21 cellular contexts compared by ENCODE assay signal in the genomic region with DNA sequence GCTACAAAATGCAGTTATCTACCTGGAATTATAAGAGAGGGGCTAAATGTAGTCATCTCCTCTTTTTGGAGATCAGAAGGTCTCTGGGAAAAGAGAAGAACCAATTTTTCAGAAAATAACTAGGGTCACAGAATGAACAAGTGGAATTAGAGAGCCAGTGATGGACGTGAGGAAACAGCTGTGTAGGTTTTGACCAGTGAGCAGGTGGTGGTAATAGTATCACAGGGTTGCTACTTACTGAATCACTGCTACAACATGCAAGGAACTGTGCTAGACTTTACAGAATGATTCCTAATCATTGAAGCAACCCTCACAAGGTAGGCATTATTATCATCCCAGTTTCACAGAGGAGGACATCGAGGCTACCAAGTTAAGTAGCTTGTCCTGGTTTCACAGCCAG. TPM values are rescaled to one million over a fixed set of nuclear protein-coding genes. Genes with fewer than 3 reads are reported as not detected.
A peak's percentile ranks its signal among the peaks of the same experiment; 100 is the strongest.
DNase-seq lines count a peak whose midpoint lies in the region; ATAC-seq and TF ChIP-seq lines count a peak whose summit lies in the region.
"Had no signal": no experiment of that assay in that cellular context is flagged by ENCODE, and none has a peak within 500 bp of the region (broad histone marks: within the 10 kb centered on the region; RNA-seq: fewer than 3 reads in every experiment).

No MANE protein-coding gene starts in this region.

- peak; percentile 17 for DNase-seq in cardiac septum (ENCODE audit: low spot score)
- DNase-seq in heart right ventricle, result no peak
- peak in 1 of 2 experiments; percentile 72 for DNase-seq in SJCRH30
- DNase-seq in mesenchymal stem cell, result no peak
- DNase-seq in type B pancreatic cell (ENCODE audit: extremely low spot score, unreplicated experiment), result no peak
- DNase-seq in NCI-H748 treated with DMSO at 0.1 percent for 48 hours (lab: John Stamatoyannopoulos, UW), result no peak
- no peak for DNase-seq in head of caudate nucleus
- DNase-seq in mesenteric fat pad (ENCODE audit: low spot score), result no peak
- DNase-seq: 8988T; COR-L47; DMS153; HFFc6; MV-4-11; NCI-H1417; NCI-H1930; NCI-H446; NK-92 treated with Interleukin-12 subunit alpha and Interleukin-12 subunit beta, amount 100 ng/mL, for 24 hours; RPMI8226; SIG-M5 had no signal

- no peak overlapping the region for H3K14ac ChIP-seq in mesenchymal stem cell (ENCODE audit: low read length in 2 of 2)

- no peaks in the 10 kb centered on the region for H3K27me3 Mint-ChIP-seq in type B pancreatic cell

- peaks cover 24% of the 10 kb centered on the region for H3K4me1 Mint-ChIP-seq in type B pancreatic cell (ENCODE audit: unreplicated experiment)

- no peak overlapping the region for H3K23ac ChIP-seq in mesenchymal stem cell (ENCODE audit: low read length in 2 of 2)

- intact Hi-C loops in cardiac septum (cut with DNase I) (loop anchor here (5.0 to 10.0 kb wide), 4 partner anchors 38 to 927 kb away; partner anchors contain the start of genes LTB, MRPS18B, NELFE and PPP1R10), heart right ventricle (cut with DNase I) (loop anchor here in 8 of 10 donors (5.0 to 10.0 kb wide), 10 partner anchors 38 to 410 kb away; partner anchors contain the start of genes LTB (in 4 of the 8), MICB (in 3 of the 8), NELFE (in 3 of the 8) and SKIC2 (in 3 of the 8)), head of caudate nucleus (cut with DNase I) (loop anchor here (5.0 kb wide), 2 partner anchors 52 to 78 kb away; partner anchors contain the start of gene PRRC2A)

- H2AK5ac ChIP-seq in mesenchymal stem cell (ENCODE audit: low read length, severe bottlenecking), result no peak overlapping the region

- H2BK120ac ChIP-seq in mesenchymal stem cell (ENCODE audit: low read depth, low read length), result no peak overlapping the region

- WGBS in heart right ventricle, 2 donors, result 83 to 85% methylated on average over 2 of the region's 2 CpGs
- WGBS in mesenchymal stem cell, result 76% methylated on average over 2 of the region's 2 CpGs

- H3K9me3 Mint-ChIP-seq in type B pancreatic cell, result no peaks in the 10 kb centered on the region
- H3K9me3 Mint-ChIP-seq: HFFc6 had no signal

- H3K79me1 ChIP-seq in mesenchymal stem cell (replicated peaks; ENCODE audit: low read length, poor library complexity, severe bottlenecking), result peaks cover 27% of the 10 kb centered on the region

- no peak overlapping the region for H3K4me3 ChIP-seq in heart right ventricle
- no peak overlapping the region for H3K4me3 ChIP-seq in SJCRH30
- H3K4me3 ChIP-seq in mesenchymal stem cell (ENCODE audit: insufficient read depth in 1 of 2, low read depth in 1 of 2, low read length in 2 of 2), result no peak overlapping the region

- no peak for TF ChIP-seq CTCF in heart right ventricle (IDR thresholded peaks at IDR 0.05)
- no peak for TF ChIP-seq CTCF in type B pancreatic cell (conservative IDR thresholded peaks at IDR 0.05)

- H3K9me3 ChIP-seq in heart right ventricle (no peaks in the 10 kb centered on the region), SJCRH30 (replicated peaks) (no peaks in the 10 kb centered on the region), mesenchymal stem cell (ENCODE audit: control insufficient read depth, low read length) (no peaks in the 10 kb centered on the region)

- H3K4ac ChIP-seq in mesenchymal stem cell (ENCODE audit: low read depth in 1 of 2, low read length in 2 of 2), result no peak overlapping the region

- H3K4me3 Mint-ChIP-seq in type B pancreatic cell, result peak overlapping the region; percentile 51

- H3K36me3 ChIP-seq in heart right ventricle (peaks cover 0 to 19% (median 14%) of the 10 kb centered on the region in 9 donors), SJCRH30 (peaks cover 16% of the 10 kb centered on the region), mesenchymal stem cell (ENCODE audit: control insufficient read depth in 1 of 2, insufficient read depth in 2 of 2, low read depth in 1 of 2, low read length in 2 of 2) (peaks cover 9 to 26% of the 10 kb centered on the region in 2 experiments)

- no peak overlapping the region for H3K27ac ChIP-seq in heart right ventricle
- peak overlapping the region; percentile 16 for H3K27ac ChIP-seq in SJCRH30
- no peak overlapping the region for H3K27ac ChIP-seq in mesenchymal stem cell (ENCODE audit: low read length, poor library complexity, severe bottlenecking)

- peaks cover 19 to 56% (median 37%) of the 10 kb centered on the region in 9 donors for H3K4me1 ChIP-seq in heart right ventricle
- peaks cover 21% of the 10 kb centered on the region for H3K4me1 ChIP-seq in SJCRH30
- peaks cover 24% of the 10 kb centered on the region for H3K4me1 ChIP-seq in mesenchymal stem cell (ENCODE audit: control insufficient read depth, insufficient read depth, low read depth, low read length)

- H3K36me3 Mint-ChIP-seq in type B pancreatic cell, result peaks cover 20% of the 10 kb centered on the region

- no peak overlapping the region for H2BK5ac ChIP-seq in mesenchymal stem cell (ENCODE audit: low read depth, low read length, poor library complexity, severe bottlenecking)

- no peak overlapping the region for H4K91ac ChIP-seq in mesenchymal stem cell (ENCODE audit: low read length)

- no peak overlapping the region for H2AFZ ChIP-seq in mesenchymal stem cell (ENCODE audit: low read depth, low read length)

- H3K27me3 ChIP-seq in heart right ventricle (no peaks in the 10 kb centered on the region), SJCRH30 (no peaks in the 10 kb centered on the region), mesenchymal stem cell (ENCODE audit: control insufficient read depth in 1 of 2, insufficient read depth in 1 of 2, low read length in 2 of 2) (no peaks in the 10 kb centered on the region)

- no peak for ATAC-seq in heart right ventricle

- H3K9ac ChIP-seq in mesenchymal stem cell (ENCODE audit: low read length), result peak overlapping the region; percentile 9

- H3K18ac ChIP-seq in mesenchymal stem cell (ENCODE audit: low read depth in 1 of 2, low read length in 2 of 2), result no peak overlapping the region

- no peak overlapping the region for H2BK15ac ChIP-seq in mesenchymal stem cell (ENCODE audit: low read depth, poor library complexity, severe bottlenecking)

- H3K27ac Mint-ChIP-seq in type B pancreatic cell, result no peak overlapping the region
- H3K27ac Mint-ChIP-seq: HFFc6 had no signal

- no peak overlapping the region for H4K8ac ChIP-seq in mesenchymal stem cell (ENCODE audit: low read length)

- no peak overlapping the region for H3K4me2 ChIP-seq in mesenchymal stem cell (ENCODE audit: low read length, poor library complexity, severe bottlenecking)

- no peak overlapping the region for H2BK12ac ChIP-seq in mesenchymal stem cell (ENCODE audit: low read length in 2 of 2)

RNA-seq across cellular contexts. Expression of gene ATP6V1G2, which starts 1.7 kb away (rescaled TPM):
- total RNA-seq in cardiac septum (2.6 TPM), heart right ventricle (1 to 10 TPM in 9 of 10 donors, under 1 TPM in 1; 0.97 to 2.2 (median 2.0) TPM), type B pancreatic cell (ENCODE audit: low replicate concordance) (1.6 and 5.9 TPM in 2 replicates), mesenteric fat pad (1.1 TPM)
- polyA plus RNA-seq in heart right ventricle, result 1 to 10 TPM in 1 of 2 donors, under 1 TPM in 1; 0.88 to 2.5 TPM
- total RNA-seq in SJCRH30 (2014; rRNA removed; shearing (Covaris generic)), result 0.91 and 1.4 TPM in 2 replicates
- 1.7 TPM for polyA plus RNA-seq in mesenchymal stem cell (2013, experiment 1 of 2)
- 1.5 TPM for polyA plus RNA-seq in mesenchymal stem cell (2013, experiment 2 of 2)

RNA-seq across cellular contexts. Expression of gene NFKBIL1, which starts 2.7 kb away (rescaled TPM):
- 9.5 TPM for total RNA-seq in cardiac septum
- total RNA-seq in heart right ventricle, result 10 to 100 TPM in 9 of 10 donors, 1 to 10 TPM in 1; 9.7 to 15.8 (median 11.7) TPM
- 10 to 100 TPM; 18.5 to 22.2 TPM for polyA plus RNA-seq in heart right ventricle
- total RNA-seq in SJCRH30 (2014; rRNA removed; shearing (Covaris generic)), result 8.5 and 10.6 TPM in 2 replicates
- 19.3 TPM for polyA plus RNA-seq in mesenchymal stem cell (2013, experiment 1 of 2)
- 17.1 TPM for polyA plus RNA-seq in mesenchymal stem cell (2013, experiment 2 of 2)
- total RNA-seq in type B pancreatic cell (ENCODE audit: low replicate concordance), result 21.1 and 24.2 TPM in 2 replicates
- 11.4 TPM for total RNA-seq in mesenteric fat pad

RNA-seq across cellular contexts. Expression of gene DDX39B, which starts 2.9 kb away (rescaled TPM):
- total RNA-seq in cardiac septum, result 201 TPM
- total RNA-seq in heart right ventricle, result 100 to 1,000 TPM; 154 to 193 (median 172) TPM
- 100 to 1,000 TPM; 160 to 422 TPM for polyA plus RNA-seq in heart right ventricle
- total RNA-seq in SJCRH30 (2014; rRNA removed; shearing (Covaris generic)), result 673 and 762 TPM in 2 replicates
- polyA plus RNA-seq in mesenchymal stem cell (2013, experiment 1 of 2), result 151 TPM
- polyA plus RNA-seq in mesenchymal stem cell (2013, experiment 2 of 2), result 154 TPM
- 410 and 636 TPM in 2 replicates for total RNA-seq in type B pancreatic cell (ENCODE audit: low replicate concordance)
- total RNA-seq in mesenteric fat pad, result 268 TPM

RNA-seq across cellular contexts. Expression of gene MCCD1, which starts 15.9 kb away (rescaled TPM):
- total RNA-seq in cardiac septum (not detected), heart right ventricle (not detected), type B pancreatic cell (ENCODE audit: low replicate concordance) (not detected in 2 replicates), mesenteric fat pad (not detected)
- not detected for polyA plus RNA-seq in heart right ventricle
- total RNA-seq in SJCRH30 (2014; rRNA removed; shearing (Covaris generic)), result not detected in 2 replicates
- not detected for polyA plus RNA-seq in mesenchymal stem cell (2013, experiment 1 of 2)
- not detected for polyA plus RNA-seq in mesenchymal stem cell (2013, experiment 2 of 2)
- total RNA-seq: HFFc6, HT1080 had no signal
- polyA plus RNA-seq: BJ had no signal

RNA-seq across cellular contexts. Expression of gene LTA, which starts 27.4 kb away (rescaled TPM):
- not detected for total RNA-seq in cardiac septum
- total RNA-seq in heart right ventricle, result under 1 TPM in 2 of 10 donors, not detected in 8; 0.15 to 0.86 TPM
- polyA plus RNA-seq in heart right ventricle, result under 1 TPM; 0.06 to 0.44 TPM
- total RNA-seq in SJCRH30 (2014; rRNA removed; shearing (Covaris generic)), result not detected in 2 replicates
- 0.06 TPM for polyA plus RNA-seq in mesenchymal stem cell (2013, experiment 1 of 2)
- not detected for polyA plus RNA-seq in mesenchymal stem cell (2013, experiment 2 of 2)
- total RNA-seq in type B pancreatic cell (ENCODE audit: low replicate concordance), result 0.22 TPM in 1 of 2 replicates, not detected in the other
- total RNA-seq in mesenteric fat pad, result not detected
- total RNA-seq: HFFc6, HT1080 had no signal
- polyA plus RNA-seq: BJ had no signal
